1 cellular context compared by ENCODE assay signal in the genomic region with DNA sequence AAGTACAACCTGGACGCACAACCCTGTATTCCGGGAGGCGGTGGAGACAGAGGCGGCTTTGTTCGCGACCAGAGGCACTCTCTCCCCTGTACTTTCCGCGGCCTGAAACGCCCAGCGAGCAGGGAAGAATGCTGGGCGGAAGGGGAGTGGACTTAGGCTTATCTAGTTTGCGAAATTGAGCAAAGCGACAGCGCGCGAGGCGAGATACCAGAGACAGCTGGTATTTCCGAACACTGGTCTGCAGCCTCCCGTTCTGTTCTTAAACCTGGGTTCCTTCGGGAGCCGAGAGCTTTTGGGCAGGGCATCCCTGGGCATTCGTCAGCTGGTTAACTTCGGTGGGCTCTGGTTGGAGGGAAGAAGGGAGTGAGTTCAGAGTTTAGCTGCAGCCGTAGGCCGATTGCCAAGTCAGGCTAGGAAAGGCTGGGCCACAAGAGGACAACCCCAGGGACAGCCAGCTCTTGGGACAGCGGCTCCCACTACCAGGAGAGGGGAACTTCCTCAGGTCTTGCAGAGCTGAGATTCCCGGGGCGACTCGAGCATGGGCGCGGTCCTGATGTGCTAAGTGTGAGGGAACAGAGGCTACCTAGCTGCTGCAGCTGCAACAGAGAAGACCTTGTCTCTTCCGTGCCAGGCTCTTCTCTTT.
TF ChIP-seq lines count a peak whose summit lies in the region.

No MANE protein-coding gene starts in this region.

TF ChIP-seq in HepG2, 621 proteins besides CTCF, POLR2A, EP300 and RAD21 (continued from another document and continues in another):
- TF ChIP-seq NR0B2 (CRISPR knock-in tag; IDR thresholded peaks at IDR 0.05) (no peak), ZNF710 (CRISPR knock-in tag; IDR thresholded peaks at IDR 0.05; ENCODE audit: borderline replicate concordance) (peak; percentile 41; the same call in 1 of the 2 replicates), ZFP91 (CRISPR knock-in tag; IDR thresholded peaks at IDR 0.05; ENCODE audit: borderline replicate concordance) (peak; percentile 51; the same call in 1 of the 2 replicates), PHF21A (CRISPR knock-in tag; IDR thresholded peaks at IDR 0.05) (peak; percentile 82), HNRNPUL1 (IDR thresholded peaks at IDR 0.05; ENCODE audit: low read depth, low read length) (no peak), ZBTB21 (CRISPR knock-in tag; IDR thresholded peaks at IDR 0.05) (no peak), FLYWCH1 (CRISPR knock-in tag; IDR thresholded peaks at IDR 0.05) (no peak), ZC3H13 (CRISPR knock-in tag; IDR thresholded peaks at IDR 0.05) (no peak), MIER3 (CRISPR knock-in tag; IDR thresholded peaks at IDR 0.05; ENCODE audit: borderline replicate concordance) (no peak), ZFP36L1 (CRISPR knock-in tag; IDR thresholded peaks at IDR 0.05) (no peak), NFRKB (IDR thresholded peaks at IDR 0.05) (no peak), ATF7 (IDR thresholded peaks at IDR 0.05) (no peak), ATF7 (CRISPR knock-in tag; IDR thresholded peaks at IDR 0.05) (no peak), DMAP1 (CRISPR knock-in tag; IDR thresholded peaks at IDR 0.05) (no peak), ADNP (CRISPR knock-in tag; IDR thresholded peaks at IDR 0.05) (no peak), GABPB1 (CRISPR knock-in tag; IDR thresholded peaks at IDR 0.05) (peak; percentile 64), KLF16 (CRISPR knock-in tag; IDR thresholded peaks at IDR 0.05) (no peak; a peak in 1 of 4 replicates), NFE2L1 (CRISPR knock-in tag; IDR thresholded peaks at IDR 0.05; ENCODE audit: borderline replicate concordance) (no peak), ZSCAN22 (CRISPR knock-in tag; IDR thresholded peaks at IDR 0.05) (no peak), HNF4A (CRISPR knock-in tag; IDR thresholded peaks at IDR 0.05) (peak; percentile 77), ZNF207 (IDR thresholded peaks at IDR 0.05; ENCODE audit: borderline replicate concordance) (no peak), ZNF564 (CRISPR knock-in tag; IDR thresholded peaks at IDR 0.05) (0 out of 2 replicates have a peak, but pooled peaks have one; percentile 24), ZMAT5 (CRISPR knock-in tag; IDR thresholded peaks at IDR 0.05; ENCODE audit: borderline replicate concordance, low read depth) (no peak), ATF7-NPFF (CRISPR knock-in tag; IDR thresholded peaks at IDR 0.05; ENCODE audit: low read depth) (0 out of 2 replicates have a peak, but pooled peaks have one; percentile 46), BORCS8-MEF2B (CRISPR knock-in tag; IDR thresholded peaks at IDR 0.05) (no peak), NR2F6 (IDR thresholded peaks at IDR 0.05) (no peak), NR2F6 (CRISPR knock-in tag; IDR thresholded peaks at IDR 0.05) (peak; percentile 60), LBX2 (CRISPR knock-in tag; IDR thresholded peaks at IDR 0.05; ENCODE audit: borderline replicate concordance) (no peak), MTA3 (CRISPR knock-in tag; IDR thresholded peaks at IDR 0.05) (no peak), KDM4B (CRISPR knock-in tag; IDR thresholded peaks at IDR 0.05) (peak; percentile 73; the same call in 1 of the 2 replicates), ZNF569 (CRISPR knock-in tag; IDR thresholded peaks at IDR 0.05; ENCODE audit: borderline replicate concordance) (no peak), ZNF274 (CRISPR knock-in tag; IDR thresholded peaks at IDR 0.05) (no peak), HHEX (CRISPR knock-in tag; IDR thresholded peaks at IDR 0.05) (no peak), ZNF850 (CRISPR knock-in tag; conservative IDR thresholded peaks at IDR 0.05) (no peak), WIZ (CRISPR knock-in tag; IDR thresholded peaks at IDR 0.05) (no peak), PLRG1 (conservative IDR thresholded peaks at IDR 0.05) (no peak), ZNF768 (CRISPR knock-in tag; IDR thresholded peaks at IDR 0.05) (peak; percentile 84), ZNF557 (CRISPR knock-in tag; IDR thresholded peaks at IDR 0.05) (no peak), SP5 (CRISPR knock-in tag; IDR thresholded peaks at IDR 0.05; ENCODE audit: borderline replicate concordance, low read depth) (peak; percentile 92), HOXA9 (CRISPR knock-in tag; IDR thresholded peaks at IDR 0.05; ENCODE audit: borderline replicate concordance) (no peak), SRSF4 (IDR thresholded peaks at IDR 0.05; ENCODE audit: low read depth, low read length, poor library complexity, severe bottlenecking) (no peak), ZNF598 (CRISPR knock-in tag; IDR thresholded peaks at IDR 0.05; ENCODE audit: borderline replicate concordance) (no peak; the same call in 1 of the 2 replicates), RARG (CRISPR knock-in tag; IDR thresholded peaks at IDR 0.05; ENCODE audit: low read depth) (no peak), ZNF20 (CRISPR knock-in tag; IDR thresholded peaks at IDR 0.05) (no peak)
- TF ChIP-seq, protein P1, sequence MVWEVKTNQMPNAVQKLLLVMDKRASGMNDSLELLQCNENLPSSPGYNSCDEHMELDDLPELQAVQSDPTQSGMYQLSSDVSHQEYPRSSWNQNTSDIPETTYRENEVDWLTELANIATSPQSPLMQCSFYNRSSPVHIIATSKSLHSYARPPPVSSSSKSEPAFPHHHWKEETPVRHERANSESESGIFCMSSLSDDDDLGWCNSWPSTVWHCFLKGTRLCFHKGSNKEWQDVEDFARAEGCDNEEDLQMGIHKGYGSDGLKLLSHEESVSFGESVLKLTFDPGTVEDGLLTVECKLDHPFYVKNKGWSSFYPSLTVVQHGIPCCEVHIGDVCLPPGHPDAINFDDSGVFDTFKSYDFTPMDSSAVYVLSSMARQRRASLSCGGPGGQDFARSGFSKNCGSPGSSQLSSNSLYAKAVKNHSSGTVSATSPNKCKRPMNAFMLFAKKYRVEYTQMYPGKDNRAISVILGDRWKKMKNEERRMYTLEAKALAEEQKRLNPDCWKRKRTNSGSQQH (CRISPR knock-in tag; IDR thresholded peaks at IDR 0.05; ENCODE audit: low read depth): no peak
- TF ChIP-seq, protein P2, sequence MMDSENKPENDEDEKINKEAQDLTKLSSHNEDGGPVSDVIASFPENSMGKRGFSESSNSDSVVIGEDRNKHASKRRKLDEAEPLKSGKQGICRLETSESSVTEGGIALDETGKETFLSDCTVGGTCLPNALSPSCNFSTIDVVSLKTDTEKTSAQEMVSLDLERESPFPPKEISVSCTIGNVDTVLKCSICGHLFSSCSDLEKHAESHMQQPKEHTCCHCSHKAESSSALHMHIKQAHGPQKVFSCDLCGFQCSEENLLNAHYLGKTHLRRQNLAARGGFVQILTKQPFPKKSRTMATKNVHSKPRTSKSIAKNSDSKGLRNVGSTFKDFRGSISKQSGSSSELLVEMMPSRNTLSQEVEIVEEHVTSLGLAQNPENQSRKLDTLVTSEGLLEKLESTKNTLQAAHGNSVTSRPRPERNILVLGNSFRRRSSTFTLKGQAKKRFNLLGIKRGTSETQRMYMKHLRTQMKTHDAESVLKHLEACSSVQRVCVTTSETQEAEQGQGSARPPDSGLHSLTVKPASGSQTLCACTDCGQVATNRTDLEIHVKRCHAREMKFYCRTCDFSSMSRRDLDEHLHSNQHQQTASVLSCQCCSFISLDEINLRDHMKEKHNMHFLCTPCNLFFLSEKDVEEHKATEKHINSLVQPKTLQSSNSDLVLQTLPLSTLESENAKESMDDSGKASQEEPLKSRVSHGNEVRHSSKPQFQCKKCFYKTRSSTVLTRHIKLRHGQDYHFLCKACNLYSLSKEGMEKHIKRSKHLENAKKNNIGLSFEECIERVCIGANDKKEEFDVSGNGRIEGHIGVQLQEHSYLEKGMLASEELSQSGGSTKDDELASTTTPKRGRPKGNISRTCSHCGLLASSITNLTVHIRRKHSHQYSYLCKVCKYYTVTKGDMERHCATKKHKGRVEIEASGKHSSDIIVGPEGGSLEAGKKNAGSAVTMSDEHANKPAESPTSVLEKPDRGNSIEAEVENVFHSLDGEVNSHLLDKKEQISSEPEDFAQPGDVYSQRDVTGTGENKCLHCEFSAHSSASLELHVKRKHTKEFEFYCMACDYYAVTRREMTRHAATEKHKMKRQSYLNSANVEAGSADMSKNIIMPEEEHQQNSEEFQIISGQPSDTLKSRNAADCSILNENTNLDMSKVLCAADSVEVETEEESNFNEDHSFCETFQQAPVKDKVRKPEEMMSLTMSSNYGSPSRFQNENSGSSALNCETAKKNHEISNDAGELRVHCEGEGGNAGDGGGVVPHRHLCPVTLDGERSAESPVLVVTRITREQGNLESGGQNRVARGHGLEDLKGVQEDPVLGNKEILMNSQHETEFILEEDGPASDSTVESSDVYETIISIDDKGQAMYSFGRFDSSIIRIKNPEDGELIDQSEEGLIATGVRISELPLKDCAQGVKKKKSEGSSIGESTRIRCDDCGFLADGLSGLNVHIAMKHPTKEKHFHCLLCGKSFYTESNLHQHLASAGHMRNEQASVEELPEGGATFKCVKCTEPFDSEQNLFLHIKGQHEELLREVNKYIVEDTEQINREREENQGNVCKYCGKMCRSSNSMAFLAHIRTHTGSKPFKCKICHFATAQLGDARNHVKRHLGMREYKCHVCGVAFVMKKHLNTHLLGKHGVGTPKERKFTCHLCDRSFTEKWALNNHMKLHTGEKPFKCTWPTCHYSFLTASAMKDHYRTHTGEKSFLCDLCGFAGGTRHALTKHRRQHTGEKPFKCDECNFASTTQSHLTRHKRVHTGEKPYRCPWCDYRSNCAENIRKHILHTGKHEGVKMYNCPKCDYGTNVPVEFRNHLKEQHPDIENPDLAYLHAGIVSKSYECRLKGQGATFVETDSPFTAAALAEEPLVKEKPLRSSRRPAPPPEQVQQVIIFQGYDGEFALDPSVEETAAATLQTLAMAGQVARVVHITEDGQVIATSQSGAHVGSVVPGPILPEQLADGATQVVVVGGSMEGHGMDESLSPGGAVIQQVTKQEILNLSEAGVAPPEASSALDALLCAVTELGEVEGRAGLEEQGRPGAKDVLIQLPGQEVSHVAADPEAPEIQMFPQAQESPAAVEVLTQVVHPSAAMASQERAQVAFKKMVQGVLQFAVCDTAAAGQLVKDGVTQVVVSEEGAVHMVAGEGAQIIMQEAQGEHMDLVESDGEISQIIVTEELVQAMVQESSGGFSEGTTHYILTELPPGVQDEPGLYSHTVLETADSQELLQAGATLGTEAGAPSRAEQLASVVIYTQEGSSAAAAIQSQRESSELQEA (CRISPR knock-in tag; IDR thresholded peaks at IDR 0.05; ENCODE audit: not compliant biosample characterization): peak; percentile 45
- TF ChIP-seq, protein P3, sequence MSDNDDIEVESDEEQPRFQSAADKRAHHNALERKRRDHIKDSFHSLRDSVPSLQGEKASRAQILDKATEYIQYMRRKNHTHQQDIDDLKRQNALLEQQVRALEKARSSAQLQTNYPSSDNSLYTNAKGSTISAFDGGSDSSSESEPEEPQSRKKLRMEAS (IDR thresholded peaks at IDR 0.05): peak; percentile 49; the same call in 1 of the 2 replicates
- TF ChIP-seq, protein P4, sequence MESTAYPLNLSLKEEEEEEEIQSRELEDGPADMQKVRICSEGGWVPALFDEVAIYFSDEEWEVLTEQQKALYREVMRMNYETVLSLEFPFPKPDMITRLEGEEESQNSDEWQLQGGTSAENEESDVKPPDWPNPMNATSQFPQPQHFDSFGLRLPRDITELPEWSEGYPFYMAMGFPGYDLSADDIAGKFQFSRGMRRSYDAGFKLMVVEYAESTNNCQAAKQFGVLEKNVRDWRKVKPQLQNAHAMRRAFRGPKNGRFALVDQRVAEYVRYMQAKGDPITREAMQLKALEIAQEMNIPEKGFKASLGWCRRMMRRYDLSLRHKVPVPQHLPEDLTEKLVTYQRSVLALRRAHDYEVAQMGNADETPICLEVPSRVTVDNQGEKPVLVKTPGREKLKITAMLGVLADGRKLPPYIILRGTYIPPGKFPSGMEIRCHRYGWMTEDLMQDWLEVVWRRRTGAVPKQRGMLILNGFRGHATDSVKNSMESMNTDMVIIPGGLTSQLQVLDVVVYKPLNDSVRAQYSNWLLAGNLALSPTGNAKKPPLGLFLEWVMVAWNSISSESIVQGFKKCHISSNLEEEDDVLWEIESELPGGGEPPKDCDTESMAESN (CRISPR knock-in tag; conservative IDR thresholded peaks at IDR 0.05): no peak; the same call in 1 of the 2 replicates
- TF ChIP-seq, protein P5, sequence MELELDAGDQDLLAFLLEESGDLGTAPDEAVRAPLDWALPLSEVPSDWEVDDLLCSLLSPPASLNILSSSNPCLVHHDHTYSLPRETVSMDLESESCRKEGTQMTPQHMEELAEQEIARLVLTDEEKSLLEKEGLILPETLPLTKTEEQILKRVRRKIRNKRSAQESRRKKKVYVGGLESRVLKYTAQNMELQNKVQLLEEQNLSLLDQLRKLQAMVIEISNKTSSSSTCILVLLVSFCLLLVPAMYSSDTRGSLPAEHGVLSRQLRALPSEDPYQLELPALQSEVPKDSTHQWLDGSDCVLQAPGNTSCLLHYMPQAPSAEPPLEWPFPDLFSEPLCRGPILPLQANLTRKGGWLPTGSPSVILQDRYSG (CRISPR knock-in tag; IDR thresholded peaks at IDR 0.05): no peak
